11 cellular contexts compared by ENCODE assay signal in genomic region chr12:104605685-104606084, GRCh38.
DNase-seq lines count a peak whose midpoint lies in the region; ATAC-seq, FAIRE-seq and TF ChIP-seq lines count a peak whose summit lies in the region.
"Had no signal": no experiment of that assay in that cellular context is flagged by ENCODE, and none has a peak within 500 bp of the region (broad histone marks: within the 10 kb centered on the region; RNA-seq: fewer than 3 reads in every experiment).

No MANE protein-coding gene starts in this region.

- peaks cover 3 to 33% (median 8%) of the 10 kb centered on the region in 5 donors for H3K36me3 Mint-ChIP-seq in naive thymus-derived CD4-positive, alpha-beta T cell

- no peak for TF ChIP-seq EP300 in A549 (IDR thresholded peaks at IDR 0.05)

- H3K4me1 Mint-ChIP-seq in naive thymus-derived CD4-positive, alpha-beta T cell: peaks cover 30 to 68% (median 58%) of the 10 kb centered on the region in 7 donors

- H3K4me1 ChIP-seq in A549: peaks cover 61% of the 10 kb centered on the region
- H3K4me1 ChIP-seq in endothelial cell of umbilical vein (ENCODE audit: control insufficient read depth, extremely low read depth, insufficient read depth, low read length): peaks cover 35% of the 10 kb centered on the region
- H3K4me1 ChIP-seq in naive thymus-derived CD4-positive, alpha-beta T cell (ENCODE audit: control insufficient read depth in 2 of 2, insufficient read depth in 2 of 2, low read length in 2 of 2): peaks cover 10 to 16% of the 10 kb centered on the region in 2 donors
- peaks cover 28% of the 10 kb centered on the region for H3K4me1 ChIP-seq in Karpas-422 (ENCODE audit: low read length)

- no peaks in the 10 kb centered on the region for H3K9me2 ChIP-seq in Karpas-422 (replicated peaks; ENCODE audit: insufficient read depth, low read length)

- H3K27ac Mint-ChIP-seq in naive thymus-derived CD4-positive, alpha-beta T cell: peak overlapping the region in 4 of 9 donors; percentile 22 to 81 (median 72)

- H3K4me3 Mint-ChIP-seq in naive thymus-derived CD4-positive, alpha-beta T cell: peak overlapping the region in 1 of 10 donors; percentile 45

- FAIRE-seq in A549 (lab: Jason Lieb, UNC): no peak
- peak; percentile 38 for FAIRE-seq in endothelial cell of umbilical vein (lab: Jason Lieb, UNC)

- peak overlapping the region; percentile 89 to 91; a peak in 5 of 6 replicates for H3K27ac ChIP-seq in A549
- peak overlapping the region; percentile 19 for H3K27ac ChIP-seq in endothelial cell of umbilical vein (ENCODE audit: insufficient read depth, low read depth, low read length)
- H3K27ac ChIP-seq in naive thymus-derived CD4-positive, alpha-beta T cell (ENCODE audit: low read depth, low read length): no peak overlapping the region
- H3K27ac ChIP-seq in Karpas-422 (ENCODE audit: low read length): no peak overlapping the region

- TF ChIP-seq CTCF in A549 (IDR thresholded peaks at IDR 0.05) (no peak), endothelial cell of umbilical vein (IDR thresholded peaks at IDR 0.05; ENCODE audit: extremely low read depth in 1 of 2, insufficient read depth in 1 of 2, low read depth in 1 of 2, low read length in 2 of 2) (no peak)

- H3K9me3 ChIP-seq in A549 (no peaks in the 10 kb centered on the region), endothelial cell of umbilical vein (replicated peaks; ENCODE audit: control insufficient read depth, insufficient read depth, low read length) (no peaks in the 10 kb centered on the region), Karpas-422 (ENCODE audit: low read length) (no peaks in the 10 kb centered on the region)
- no peaks in the 10 kb centered on the region for H3K9me3 ChIP-seq in naive thymus-derived CD4-positive, alpha-beta T cell (ENCODE audit: control insufficient read depth in 2 of 3, low read length in 3 of 3)

- peaks cover 2% of the 10 kb centered on the region for H3K79me2 ChIP-seq in endothelial cell of umbilical vein (ENCODE audit: control insufficient read depth, insufficient read depth, low read length)
- H3K79me2 ChIP-seq in Karpas-422 (ENCODE audit: low read length): no peaks in the 10 kb centered on the region

- 76% methylated on average over 10 of the region's 10 CpGs for WGBS in A549 (ENCODE audit: missing lambda C conversion rate)

- CTCF ChIA-PET in A549 (lab: Yijun Ruan, JAX): interaction anchor here (1.4 to 2.7 kb wide), 4 partner anchors 10 to 224 kb away, joined by 4 to 9 read pairs (median 8); no protein-coding TSS in a partner anchor
- CTCF ChIA-PET in endothelial cell of umbilical vein (lab: Charles Lee): interaction anchor here (1.1 to 1.3 kb wide), 2 partner anchors 15 to 17 kb away, joined by 3 read pairs; no protein-coding TSS in a partner anchor
- CTCF ChIA-PET in naive thymus-derived CD4-positive, alpha-beta T cell (lab: Charles Lee): no interaction called here

- dilution Hi-C loops in endothelial cell of umbilical vein (cut with MboI; ENCODE audit: extremely low pct_ligation_motif_present, low sequenced_read_pairs): no loop called here

- POLR2A ChIA-PET in A549 (lab: Yijun Ruan, JAX) (no interaction called here), endothelial cell of umbilical vein (lab: Charles Lee) (no interaction called here)
- POLR2A ChIA-PET in naive thymus-derived CD4-positive, alpha-beta T cell (lab: Charles Lee): no interaction called here

- BruUV-seq in endothelial cell of umbilical vein (replicated peaks; lab: Mats Ljungman, UMichigan): no TSS peak

- no peak for TF ChIP-seq RAD21 in A549 (conservative IDR thresholded peaks at IDR 0.05 in 1 of 2, IDR thresholded peaks at IDR 0.05 in 1 of 2)

- DNase-seq in A549 (ENCODE audit: low read depth in 1 of 2, low spot score in 1 of 2): peak in 1 of 2 experiments; percentile 20
- DNase-seq in LHCN-M2 (ENCODE audit: low read depth): peak; percentile 15
- no peak for DNase-seq in endothelial cell of umbilical vein (ENCODE audit: low read depth, low spot score)
- DNase-seq in naive thymus-derived CD4-positive, alpha-beta T cell: no peak
- no peak for DNase-seq in NCI-H1436 (lab: John Stamatoyannopoulos, UW)
- DNase-seq in Karpas-422: no peak
- DNase-seq: activated CD8-positive, alpha-beta memory T cell treated with anti-CD3 and anti-CD28 coated beads for 24 hours; NCI-H146; stimulated activated CD4-positive, alpha-beta T cell treated with anti-CD3 and anti-CD28 coated beads, Interleukin-15, amount 100 ng/mL, for 24 hours had no signal

- H3K4me2 ChIP-seq in A549 (peak overlapping the region; percentile 77), endothelial cell of umbilical vein (ENCODE audit: insufficient read depth, low read length) (no peak overlapping the region), Karpas-422 (ENCODE audit: low read depth, low read length, poor library complexity, severe bottlenecking) (no peak overlapping the region)

- H3K9me3 Mint-ChIP-seq in naive thymus-derived CD4-positive, alpha-beta T cell: no peaks in the 10 kb centered on the region

- ATAC-seq in A549: no peak
- peak; percentile 53 for ATAC-seq in naive thymus-derived CD4-positive, alpha-beta T cell
- ATAC-seq in esophagus mucosa: no peak
- ATAC-seq in HG02885 (IDR thresholded peaks at IDR 0.05; ENCODE audit: poor library complexity, unreplicated experiment): no peak

- intact Hi-C loops in endothelial cell of umbilical vein (cut with micrococcal nuclease): loop anchor here (2.0 kb wide), 1 partner anchor 125 kb away; no protein-coding TSS in a partner anchor
- intact Hi-C loops in naive thymus-derived CD4-positive, alpha-beta T cell (cut with micrococcal nuclease): loop anchor here in 1 of 2 donors (2.0 to 10.0 kb wide), 2 partner anchors 37 to 391 kb away; partner anchors contain the start of gene TXNRD1

- TF ChIP-seq POLR2A in A549 (IDR thresholded peaks at IDR 0.05; ENCODE audit: low read length): no peak
- TF ChIP-seq POLR2A in endothelial cell of umbilical vein (IDR thresholded peaks at IDR 0.05; ENCODE audit: low read depth, low read length): no peak

- H3K36me3 ChIP-seq in endothelial cell of umbilical vein (ENCODE audit: control insufficient read depth in 2 of 2, extremely low read depth in 1 of 2, insufficient read depth in 2 of 2, low read length in 2 of 2) (no peaks in the 10 kb centered on the region), Karpas-422 (ENCODE audit: insufficient read depth, low read length) (no peaks in the 10 kb centered on the region)
- no peaks in the 10 kb centered on the region for H3K36me3 ChIP-seq in naive thymus-derived CD4-positive, alpha-beta T cell (ENCODE audit: control insufficient read depth in 2 of 3, insufficient read depth in 3 of 3, low read length in 3 of 3)

- H3K9ac ChIP-seq in endothelial cell of umbilical vein (replicated peaks; ENCODE audit: extremely low read depth, insufficient read depth, low read length): no peak overlapping the region
- H3K9ac ChIP-seq in Karpas-422 (ENCODE audit: low read length): no peak overlapping the region

- no peaks in the 10 kb centered on the region for H3K9me1 ChIP-seq in endothelial cell of umbilical vein (replicated peaks; ENCODE audit: control insufficient read depth, extremely low read depth, insufficient read depth, low read length)

- H3K4me3 ChIP-seq in A549 (no peak overlapping the region), endothelial cell of umbilical vein (replicated peaks in 1 of 3; ENCODE audit: insufficient read depth in 1 of 3, low read depth in 1 of 3, low read length in 3 of 3) (no peak overlapping the region), Karpas-422 (ENCODE audit: low read length) (no peak overlapping the region)
- H3K4me3 ChIP-seq in naive thymus-derived CD4-positive, alpha-beta T cell (ENCODE audit: low read length): no peak overlapping the region

- H3K27me3 ChIP-seq in endothelial cell of umbilical vein (ENCODE audit: control insufficient read depth in 2 of 2, insufficient read depth in 2 of 2, low read length in 2 of 2) (no peaks in the 10 kb centered on the region), Karpas-422 (ENCODE audit: low read length) (no peaks in the 10 kb centered on the region)
- no peaks in the 10 kb centered on the region for H3K27me3 ChIP-seq in naive thymus-derived CD4-positive, alpha-beta T cell (ENCODE audit: control insufficient read depth in 2 of 2, insufficient read depth in 2 of 2, low read length in 2 of 2)

- H2AFZ ChIP-seq in endothelial cell of umbilical vein (ENCODE audit: low read depth, low read length) (no peak overlapping the region), Karpas-422 (ENCODE audit: low read length) (no peak overlapping the region)

- H3K27me3 Mint-ChIP-seq in naive thymus-derived CD4-positive, alpha-beta T cell: no peaks in the 10 kb centered on the region

- H4K20me1 ChIP-seq in endothelial cell of umbilical vein (replicated peaks; ENCODE audit: control insufficient read depth, extremely low read depth, insufficient read depth, low read length): no peaks in the 10 kb centered on the region
- no peaks in the 10 kb centered on the region for H4K20me1 ChIP-seq in Karpas-422 (ENCODE audit: insufficient read depth, low read depth, low read length)

TF ChIP-seq in A549, 52 proteins besides CTCF, POLR2A, EP300 and RAD21:
- TF ChIP-seq JUNB (IDR thresholded peaks at IDR 0.05) (no peak), SREBF2 (IDR thresholded peaks at IDR 0.05) (no peak), POLR2AphosphoS2 (conservative IDR thresholded peaks at IDR 0.05; ENCODE audit: low read length) (no peak), MAFK (IDR thresholded peaks at IDR 0.05; ENCODE audit: partially characterized antibody) (no peak), FOSB (CRISPR knock-in tag; IDR thresholded peaks at IDR 0.05) (no peak), RNF2 (IDR thresholded peaks at IDR 0.05; ENCODE audit: borderline replicate concordance, low read depth) (no peak)

TF ChIP-seq in endothelial cell of umbilical vein, 7 proteins besides CTCF, POLR2A, EP300 and RAD21:
- TF ChIP-seq GATA2 (IDR thresholded peaks at IDR 0.05; ENCODE audit: insufficient read depth, insufficient read length, low read depth, low read length): no peak
- no peak for TF ChIP-seq MAX (IDR thresholded peaks at IDR 0.05; ENCODE audit: insufficient read depth, insufficient read length)
- no peak for TF ChIP-seq FOS (IDR thresholded peaks at IDR 0.05; ENCODE audit: borderline replicate concordance, insufficient read depth, low read length)
- TF ChIP-seq MYC (IDR thresholded peaks at IDR 0.05; ENCODE audit: low read depth, low read length): no peak
- no peak for TF ChIP-seq JUN (IDR thresholded peaks at IDR 0.05; ENCODE audit: borderline replicate concordance, insufficient read depth, insufficient read length, low read depth)
- TF ChIP-seq POLR2AphosphoS5 (IDR thresholded peaks at IDR 0.05; ENCODE audit: insufficient read depth, low read depth, low read length): no peak
- TF ChIP-seq EZH2 (IDR thresholded peaks at IDR 0.05; ENCODE audit: borderline replicate concordance, low read depth, low read length, severe bottlenecking): no peak

Comparison
In these comparisons a context has a peak if more than half of its experiments do, and no peak if none do; other contexts are left out.
1. H3K27ac ChIP-seq: peak in A549 (2 of 2) and endothelial cell of umbilical vein (single experiment); none in naive thymus-derived CD4-positive, alpha-beta T cell (single experiment) and Karpas-422 (single experiment).